Comparison of ENCODE assay signal across 11 cellular contexts in genomic region chr3:141499304-141499703, GRCh38. TPM values are rescaled to one million over a fixed set of nuclear protein-coding genes. Genes with fewer than 3 reads are reported as not detected.
DNase-seq lines count a peak whose midpoint lies in the region; ATAC-seq, FAIRE-seq and TF ChIP-seq lines count a peak whose summit lies in the region.
"Had no signal": no experiment of that assay in that cellular context is flagged by ENCODE, and none has a peak within 500 bp of the region (broad histone marks: within the 10 kb centered on the region; RNA-seq: fewer than 3 reads in every experiment).

No MANE protein-coding gene starts in this region.

- intact Hi-C loops in CD4-positive, alpha-beta memory T cell (cut with micrococcal nuclease), result loop anchor here (1.0 to 2.0 kb wide), 4 partner anchors 9 to 45 kb away; no protein-coding TSS in a partner anchor
- intact Hi-C loops in natural killer cell (cut with micrococcal nuclease), result no loop called here
- intact Hi-C loops in breast epithelium (cut with DNase I; ENCODE audit: low total_unique reads), result no loop called here
- intact Hi-C loops in vagina (cut with DNase I), result no loop called here

- H3K4me1 Mint-ChIP-seq in CD4-positive, alpha-beta memory T cell, result peaks cover 30 to 67% (median 53%) of the 10 kb centered on the region in 4 donors
- peaks cover 50% of the 10 kb centered on the region for H3K4me1 Mint-ChIP-seq in activated T-helper 17 cell treated with anti-CD3 and anti-CD28 coated beads, Interleukin-2, amount 50 U/mL, for 72 hours
- H3K4me1 Mint-ChIP-seq in natural killer cell, result peaks cover 63 to 64% of the 10 kb centered on the region in 2 donors

- peak overlapping the region in 6 of 7 donors; percentile 96 to 98 (median 97) for H3K27ac Mint-ChIP-seq in CD4-positive, alpha-beta memory T cell
- peak overlapping the region; percentile 98 for H3K27ac Mint-ChIP-seq in activated T-helper 17 cell treated with anti-CD3 and anti-CD28 coated beads, Interleukin-2, amount 50 U/mL, for 72 hours
- H3K27ac Mint-ChIP-seq in natural killer cell, result peak overlapping the region in 1 of 2 donors; percentile 92

- TF ChIP-seq POLR2A in H54 (IDR thresholded peaks at IDR 0.05; ENCODE audit: low read depth, low read length) (no peak), breast epithelium (IDR thresholded peaks at IDR 0.05) (no peak), vagina (IDR thresholded peaks at IDR 0.05) (no peak)

- H3K4me1 ChIP-seq in CD4-positive, alpha-beta memory T cell (ENCODE audit: insufficient read depth, low read length), result peaks cover 83% of the 10 kb centered on the region
- H3K4me1 ChIP-seq in breast epithelium (peaks cover 0 to 3% of the 10 kb centered on the region in 2 donors), vagina (peaks cover 30% of the 10 kb centered on the region)

- DNase-seq in CD4-positive, alpha-beta memory T cell, result no peak
- no peak for DNase-seq in natural killer cell
- DNase-seq in H54 (ENCODE audit: insufficient read length, low spot score), result no peak
- no peak for DNase-seq in breast epithelium (ENCODE audit: low spot score in 2 of 2)
- no peak for DNase-seq in vagina (ENCODE audit: extremely low spot score in 2 of 2)
- no peak for DNase-seq in foreskin melanocyte
- DNase-seq: COR-L47, NCI-H1092 had no signal

- peak overlapping the region; percentile 25 to 48 for H3K4me3 ChIP-seq in CD4-positive, alpha-beta memory T cell (ENCODE audit: low read length in 2 of 2)
- H3K4me3 ChIP-seq in breast epithelium (peak overlapping the region in 1 of 3 donors; percentile 2), vagina (no peak overlapping the region)
- H3K4me3 ChIP-seq: esophagus squamous epithelium had no signal

- CTCF ChIA-PET in CD4-positive, alpha-beta memory T cell (lab: Charles Lee; ENCODE audit: partially characterized antibody), result interaction anchor here (1.6 to 2.2 kb wide), 5 partner anchors 10 to 27 kb away, joined by 5 to 6 read pairs (median 5); partner anchors contain the start of gene RASA2

- POLR2A ChIA-PET in CD4-positive, alpha-beta memory T cell (lab: Charles Lee; ENCODE audit: partially characterized antibody), result interaction anchor here (0.6 to 7.4 kb wide), 16 partner anchors 8 to 299 kb away, joined by 3 to 191 read pairs (median 4); partner anchors contain the start of gene RASA2

- H3K27ac ChIP-seq in CD4-positive, alpha-beta memory T cell (ENCODE audit: low read depth, low read length), result peak overlapping the region; percentile 65
- no peak overlapping the region for H3K27ac ChIP-seq in breast epithelium
- H3K27ac ChIP-seq in vagina, result no peak overlapping the region

- no peaks in the 10 kb centered on the region for H3K27me3 ChIP-seq in CD4-positive, alpha-beta memory T cell (ENCODE audit: insufficient read depth, low read length)
- H3K27me3 ChIP-seq in breast epithelium (no peaks in the 10 kb centered on the region), vagina (no peaks in the 10 kb centered on the region)
- H3K27me3 ChIP-seq: esophagus squamous epithelium had no signal

- peak overlapping the region; percentile 74 to 91 (median 84) for H3K4me3 Mint-ChIP-seq in CD4-positive, alpha-beta memory T cell
- peak overlapping the region; percentile 84 for H3K4me3 Mint-ChIP-seq in activated T-helper 17 cell treated with anti-CD3 and anti-CD28 coated beads, Interleukin-2, amount 50 U/mL, for 72 hours
- H3K4me3 Mint-ChIP-seq in natural killer cell, result peak overlapping the region; percentile 89

- no peaks in the 10 kb centered on the region for H3K36me3 ChIP-seq in CD4-positive, alpha-beta memory T cell (ENCODE audit: insufficient read depth, low read length)
- no peaks in the 10 kb centered on the region for H3K36me3 ChIP-seq in breast epithelium
- no peaks in the 10 kb centered on the region for H3K36me3 ChIP-seq in vagina

- peaks cover 0 to 3% (median 0%) of the 10 kb centered on the region in 8 donors for H3K9me3 Mint-ChIP-seq in CD4-positive, alpha-beta memory T cell
- peaks cover 4% of the 10 kb centered on the region for H3K9me3 Mint-ChIP-seq in activated T-helper 17 cell treated with anti-CD3 and anti-CD28 coated beads, Interleukin-2, amount 50 U/mL, for 72 hours
- H3K9me3 Mint-ChIP-seq in natural killer cell, result no peaks in the 10 kb centered on the region

- FAIRE-seq in H54 (lab: Jason Lieb, UNC), result no peak

- TF ChIP-seq CTCF in natural killer cell (IDR thresholded peaks at IDR 0.05) (no peak), breast epithelium (IDR thresholded peaks at IDR 0.05) (no peak), vagina (IDR thresholded peaks at IDR 0.05) (no peak)

- H3K36me3 Mint-ChIP-seq in CD4-positive, alpha-beta memory T cell, result peaks cover 13 to 19% of the 10 kb centered on the region in 2 donors
- peaks cover 35% of the 10 kb centered on the region for H3K36me3 Mint-ChIP-seq in activated T-helper 17 cell treated with anti-CD3 and anti-CD28 coated beads, Interleukin-2, amount 50 U/mL, for 72 hours (ENCODE audit: low read depth)
- no peaks in the 10 kb centered on the region for H3K36me3 Mint-ChIP-seq in natural killer cell

- peak; percentile 10 for ATAC-seq in HG02884 (IDR thresholded peaks at IDR 0.05; ENCODE audit: unreplicated experiment)
- peak; percentile 50 for ATAC-seq in activated T-helper 17 cell treated with anti-CD3 and anti-CD28 coated beads, Interleukin-2, amount 50 U/mL, for 72 hours (replicated peaks)
- ATAC-seq in natural killer cell, result peak; percentile 36 to 46 (median 45)

- no peaks in the 10 kb centered on the region for H3K9me3 ChIP-seq in CD4-positive, alpha-beta memory T cell (ENCODE audit: control insufficient read depth in 1 of 2, low read length in 2 of 2)
- H3K9me3 ChIP-seq in breast epithelium, result no peaks in the 10 kb centered on the region
- H3K9me3 ChIP-seq in vagina, result no peaks in the 10 kb centered on the region
- H3K9me3 ChIP-seq: esophagus squamous epithelium had no signal

- no peaks in the 10 kb centered on the region for H3K27me3 Mint-ChIP-seq in CD4-positive, alpha-beta memory T cell
- H3K27me3 Mint-ChIP-seq in activated T-helper 17 cell treated with anti-CD3 and anti-CD28 coated beads, Interleukin-2, amount 50 U/mL, for 72 hours, result no peaks in the 10 kb centered on the region
- no peaks in the 10 kb centered on the region for H3K27me3 Mint-ChIP-seq in natural killer cell (ENCODE audit: low read depth in 2 of 2)

RNA-seq across cellular contexts. Expression of gene RASA2, which starts 12.5 kb away (rescaled TPM):
- total RNA-seq in CD4-positive, alpha-beta memory T cell, result 10 to 100 TPM; 78.9 to 80.9 TPM
- 10 to 100 TPM; 29.4 to 35.1 TPM for polyA plus RNA-seq in CD4-positive, alpha-beta memory T cell
- 10 to 100 TPM; 36.6 to 41.1 TPM for total RNA-seq in activated T-helper 17 cell treated with anti-CD3 and anti-CD28 coated beads, Interleukin-2, amount 50 U/mL, for 72 hours
- total RNA-seq in natural killer cell (10 to 100 TPM; 93.9 to 99.4 (median 97.0) TPM), breast epithelium (10 to 100 TPM; 15.2 to 43.2 (median 22.0) TPM), vagina (18.4 TPM)

Comparison
In these comparisons a context has a peak if more than half of its experiments do, and no peak if none do; other contexts are left out.
1. H3K4me3 ChIP-seq: peak in CD4-positive, alpha-beta memory T cell (2 of 2); none in vagina (0 of 2).
2. Peak in every context shown above with its lines, with median percentiles within 50 percentile points of each other: H3K4me3 Mint-ChIP-seq and ATAC-seq.